Comparison of ENCODE assay signal across 19 cellular contexts in the genomic region with DNA sequence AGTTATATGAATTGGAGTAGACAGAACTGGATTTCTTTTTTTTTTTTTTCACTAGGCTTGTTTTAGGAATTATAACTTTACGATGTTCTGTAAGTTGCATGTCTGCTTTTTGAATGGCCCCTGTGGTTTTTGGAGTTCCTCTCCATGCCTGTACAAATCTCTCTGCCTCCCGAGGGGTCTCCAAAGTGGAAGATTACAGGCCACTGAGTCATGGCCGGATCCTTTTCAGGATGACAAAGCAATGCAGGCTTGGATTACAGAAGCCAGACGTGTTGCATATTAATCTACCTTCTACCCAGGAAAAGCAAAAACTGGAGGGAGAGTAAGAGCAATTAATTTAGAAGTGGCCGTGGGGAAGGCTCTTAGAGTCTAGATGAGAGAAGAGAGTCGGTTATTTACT.
DNase-seq lines count a peak whose midpoint lies in the region; FAIRE-seq and TF ChIP-seq lines count a peak whose summit lies in the region.
"Had no signal": no experiment of that assay in that cellular context is flagged by ENCODE, and none has a peak within 500 bp of the region (broad histone marks: within the 10 kb centered on the region; RNA-seq: fewer than 3 reads in every experiment).

No MANE protein-coding gene starts in this region.

- no peak for TF ChIP-seq CTCF in brain microvascular endothelial cell (IDR thresholded peaks at IDR 0.05; ENCODE audit: low read depth, low read length, missing control alignments)
- no peak for TF ChIP-seq CTCF in osteocyte (IDR thresholded peaks at IDR 0.05)

- POLR2A ChIA-PET in activated CD4-positive, alpha-beta T cell treated with anti-CD3 and anti-CD28 coated beads, Interleukin-2, amount 10 ng/mL, durations not matched to agents 7 days and 5 days (lab: Charles Lee), result no interaction called here

- no peaks in the 10 kb centered on the region for H3K4me1 Mint-ChIP-seq in activated CD4-positive, alpha-beta T cell treated with anti-CD3 and anti-CD28 coated beads, Interleukin-2, amount 10 ng/mL, durations not matched to agents 24 days and 14 days
- no peaks in the 10 kb centered on the region for H3K4me1 Mint-ChIP-seq in activated CD4-positive, alpha-beta T cell treated with anti-CD3 and anti-CD28 coated beads, Interleukin-2, amount 10 ng/mL, durations not matched to agents 7 days and 5 days
- no peaks in the 10 kb centered on the region for H3K4me1 Mint-ChIP-seq in osteocyte (ENCODE audit: unreplicated experiment)

- H3K4me3 Mint-ChIP-seq in activated CD4-positive, alpha-beta T cell treated with anti-CD3 and anti-CD28 coated beads, Interleukin-2, amount 10 ng/mL, durations not matched to agents 24 days and 14 days, result no peak overlapping the region
- no peak overlapping the region for H3K4me3 Mint-ChIP-seq in activated CD4-positive, alpha-beta T cell treated with anti-CD3 and anti-CD28 coated beads, Interleukin-2, amount 10 ng/mL, durations not matched to agents 7 days and 5 days
- no peak overlapping the region for H3K4me3 Mint-ChIP-seq in osteocyte (ENCODE audit: unreplicated experiment)

- peaks cover 7% of the 10 kb centered on the region for H3K9me3 Mint-ChIP-seq in activated CD4-positive, alpha-beta T cell treated with anti-CD3 and anti-CD28 coated beads, Interleukin-2, amount 10 ng/mL, durations not matched to agents 24 days and 14 days
- H3K9me3 Mint-ChIP-seq in activated CD4-positive, alpha-beta T cell treated with anti-CD3 and anti-CD28 coated beads, Interleukin-2, amount 10 ng/mL, durations not matched to agents 7 days and 5 days, result peaks cover 11% of the 10 kb centered on the region
- H3K9me3 Mint-ChIP-seq in osteocyte (ENCODE audit: unreplicated experiment), result peaks cover 5% of the 10 kb centered on the region

- intact Hi-C loops in activated CD4-positive, alpha-beta T cell treated with anti-CD3 and anti-CD28 coated beads, Interleukin-2, amount 10 ng/mL, durations not matched to agents 24 days and 14 days (cut with micrococcal nuclease), result no loop called here

- no peaks in the 10 kb centered on the region for H3K36me3 ChIP-seq in brain microvascular endothelial cell (replicated peaks)

- FAIRE-seq in H54 (lab: Jason Lieb, UNC), result no peak
- FAIRE-seq: K562 had no signal

- in situ Hi-C loops in brain microvascular endothelial cell (cut with HindIII; ENCODE audit: low pct_ligation_motif_present, low sequenced_read_pairs), result no loop called here

- no peak overlapping the region for H3K4me3 ChIP-seq in brain microvascular endothelial cell (ENCODE audit: low read depth, low read length)
- H3K4me3 ChIP-seq: K562 had no signal

- H3K36me3 Mint-ChIP-seq in activated CD4-positive, alpha-beta T cell treated with anti-CD3 and anti-CD28 coated beads, Interleukin-2, amount 10 ng/mL, durations not matched to agents 24 days and 14 days (ENCODE audit: low read depth), result no peaks in the 10 kb centered on the region
- H3K36me3 Mint-ChIP-seq in activated CD4-positive, alpha-beta T cell treated with anti-CD3 and anti-CD28 coated beads, Interleukin-2, amount 10 ng/mL, durations not matched to agents 7 days and 5 days (ENCODE audit: low read depth), result no peaks in the 10 kb centered on the region
- H3K36me3 Mint-ChIP-seq in osteocyte (ENCODE audit: unreplicated experiment), result no peaks in the 10 kb centered on the region

- no peak for TF ChIP-seq POLR2A in H54 (IDR thresholded peaks at IDR 0.05; ENCODE audit: low read depth, low read length)

- CTCF ChIA-PET in activated CD4-positive, alpha-beta T cell treated with anti-CD3 and anti-CD28 coated beads, Interleukin-2, amount 10 ng/mL, durations not matched to agents 7 days and 5 days (lab: Charles Lee), result no interaction called here

- no peaks in the 10 kb centered on the region for H3K27me3 Mint-ChIP-seq in activated CD4-positive, alpha-beta T cell treated with anti-CD3 and anti-CD28 coated beads, Interleukin-2, amount 10 ng/mL, durations not matched to agents 24 days and 14 days
- no peaks in the 10 kb centered on the region for H3K27me3 Mint-ChIP-seq in activated CD4-positive, alpha-beta T cell treated with anti-CD3 and anti-CD28 coated beads, Interleukin-2, amount 10 ng/mL, durations not matched to agents 7 days and 5 days
- H3K27me3 Mint-ChIP-seq in osteocyte (ENCODE audit: unreplicated experiment), result peaks cover 6% of the 10 kb centered on the region

- no peak overlapping the region for H3K27ac Mint-ChIP-seq in activated CD4-positive, alpha-beta T cell treated with anti-CD3 and anti-CD28 coated beads, Interleukin-2, amount 10 ng/mL, durations not matched to agents 24 days and 14 days
- no peak overlapping the region for H3K27ac Mint-ChIP-seq in activated CD4-positive, alpha-beta T cell treated with anti-CD3 and anti-CD28 coated beads, Interleukin-2, amount 10 ng/mL, durations not matched to agents 7 days and 5 days
- H3K27ac Mint-ChIP-seq in osteocyte (ENCODE audit: unreplicated experiment), result no peak overlapping the region

- no peaks in the 10 kb centered on the region for H3K27me3 ChIP-seq in brain microvascular endothelial cell (replicated peaks)

- DNase-seq in activated CD4-positive, alpha-beta T cell treated with anti-CD3 and anti-CD28 coated beads, Interleukin-2, amount 10 ng/mL, durations not matched to agents 24 days and 14 days, result peak; percentile 3
- DNase-seq in activated CD4-positive, alpha-beta T cell treated with anti-CD3 and anti-CD28 coated beads, Interleukin-2, amount 10 ng/mL, durations not matched to agents 7 days and 5 days, result no peak
- DNase-seq in brain microvascular endothelial cell, result peak; percentile 43
- peak; percentile 27 for DNase-seq in osteocyte (ENCODE audit: extremely low spot score, unreplicated experiment)
- no peak for DNase-seq in AML-193 (lab: John Stamatoyannopoulos, UW)
- no peak for DNase-seq in H54 (ENCODE audit: insufficient read length, low spot score)
- DNase-seq in activated CD8-positive, alpha-beta memory T cell treated with anti-CD3 and anti-CD28 coated beads for 24 hours, result no peak
- DNase-seq in RPMI8226, result no peak
- DNase-seq: C1 segment of cervical spinal cord, HCEC 1CT, MV-4-11, NCI-H1436, NCI-H2029, NCI-H2171, NCI-H446, OCI-M1, SIG-M5 had no signal

- peak overlapping the region; percentile 65 for H3K27ac ChIP-seq in brain microvascular endothelial cell
- H3K27ac ChIP-seq: 22Rv1 had no signal

Comparison
In these comparisons a context has a peak if more than half of its experiments do, and no peak if none do; other contexts are left out.
1. DNase-seq: peak in activated CD4-positive, alpha-beta T cell treated with anti-CD3 and anti-CD28 coated beads, Interleukin-2, amount 10 ng/mL, durations not matched to agents 24 days and 14 days (single experiment), brain microvascular endothelial cell (single experiment) and osteocyte (single experiment); none in activated CD4-positive, alpha-beta T cell treated with anti-CD3 and anti-CD28 coated beads, Interleukin-2, amount 10 ng/mL, durations not matched to agents 7 days and 5 days (single experiment), AML-193 (0 of 2), H54 (single experiment), activated CD8-positive, alpha-beta memory T cell treated with anti-CD3 and anti-CD28 coated beads for 24 hours (single experiment) and RPMI8226 (single experiment).